Comparison of ENCODE assay signal across 1 cellular context in genomic region chr2:200507179-200507578, GRCh38.
TF ChIP-seq lines count a peak whose summit lies in the region.

No MANE protein-coding gene starts in this region.

TF ChIP-seq in HepG2, 621 proteins besides CTCF, POLR2A, EP300 and RAD21 (continued from another document):
- TF ChIP-seq ZNF383 (CRISPR knock-in tag; IDR thresholded peaks at IDR 0.05; ENCODE audit: borderline replicate concordance) (no peak), CENPX (CRISPR knock-in tag; IDR thresholded peaks at IDR 0.05) (no peak), TERF1 (CRISPR knock-in tag; IDR thresholded peaks at IDR 0.05) (no peak), JUN (CRISPR knock-in tag; IDR thresholded peaks at IDR 0.05) (no peak), LCORL (IDR thresholded peaks at IDR 0.05) (no peak), LCORL (CRISPR knock-in tag; IDR thresholded peaks at IDR 0.05) (no peak), ZNF576 (CRISPR knock-in tag; IDR thresholded peaks at IDR 0.05) (no peak), ZZZ3 (CRISPR knock-in tag; IDR thresholded peaks at IDR 0.05; ENCODE audit: borderline replicate concordance) (no peak), TSC22D2 (CRISPR knock-in tag; IDR thresholded peaks at IDR 0.05; ENCODE audit: borderline replicate concordance) (no peak), MYPOP (CRISPR knock-in tag; IDR thresholded peaks at IDR 0.05) (no peak)
